8 cellular contexts compared by ENCODE assay signal in the genomic region with DNA sequence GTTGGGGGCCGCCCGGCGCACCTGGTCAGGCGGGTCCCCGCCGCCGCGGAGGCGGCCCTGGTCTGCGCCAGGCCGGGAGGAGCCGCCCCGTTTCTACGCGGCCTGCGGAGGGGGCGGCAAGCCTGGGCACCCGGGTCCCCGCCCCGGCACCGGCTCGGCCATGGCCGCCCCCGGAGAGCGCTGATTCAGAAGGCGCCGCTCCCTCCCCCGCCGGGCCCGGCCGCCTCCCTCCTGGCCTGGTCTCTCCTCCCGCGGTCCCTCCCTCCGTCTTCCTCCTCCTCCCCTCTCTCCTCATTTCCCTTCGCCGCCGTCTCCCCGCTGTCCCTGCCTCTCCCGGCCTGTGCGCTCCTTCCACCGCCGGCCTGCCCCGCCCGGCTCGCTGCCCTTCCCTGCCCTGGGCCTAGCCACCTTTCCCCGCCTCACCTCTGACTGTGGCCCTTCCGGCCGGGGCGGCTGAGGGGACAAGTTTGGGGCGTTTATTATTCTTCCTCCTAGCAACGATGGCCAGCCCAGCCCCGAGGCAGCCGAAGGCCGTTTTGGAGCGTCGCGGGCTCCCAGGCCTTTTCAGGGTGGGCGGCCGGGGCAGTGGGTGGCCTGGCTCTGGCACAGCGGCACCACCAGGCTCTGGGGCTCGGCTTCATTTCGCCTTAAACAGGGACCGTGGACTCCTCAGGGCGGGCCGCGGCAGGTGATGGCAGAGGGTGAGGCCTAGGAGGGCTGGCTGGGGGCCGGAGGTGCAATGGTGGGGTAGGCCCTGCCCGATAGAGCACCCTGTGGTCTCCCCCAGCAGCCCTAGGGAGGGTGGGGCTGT. TPM values are rescaled to one million over a fixed set of nuclear protein-coding genes. Genes with fewer than 3 reads are reported as not detected.
DNase-seq lines count a peak whose midpoint lies in the region; ATAC-seq, FAIRE-seq and TF ChIP-seq lines count a peak whose summit lies in the region.

No MANE protein-coding gene starts in this region.

- no peak for TF ChIP-seq CTCF in vagina (IDR thresholded peaks at IDR 0.05)

- intact Hi-C loops in activated T-helper 1 cell treated with anti-CD3 and anti-CD28 coated beads, Interleukin-12 subunit alpha, Interleukin-12 subunit beta, Interleukin-2, Interleukin-4 antibody, amounts not matched to agents 30 ng/mL and 10 ng/mL and 1 ng/mL, durations not matched to agents 14 hours and 24 hours and 36 hours (cut with micrococcal nuclease): loop anchor here (1.0 to 5.0 kb wide), 3 partner anchors 10 to 99 kb away; no protein-coding TSS in a partner anchor
- intact Hi-C loops in vagina (cut with DNase I): no loop called here

- H3K36me3 Mint-ChIP-seq in activated T-helper 1 cell treated with anti-CD3 and anti-CD28 coated beads, Interleukin-12 subunit alpha, Interleukin-12 subunit beta, Interleukin-2, Interleukin-4 antibody, amounts not matched to agents 30 ng/mL and 10 ng/mL and 1 ng/mL, durations not matched to agents 14 hours and 24 hours and 36 hours (ENCODE audit: low read depth): no peaks in the 10 kb centered on the region

- H3K4me3 Mint-ChIP-seq in activated T-helper 1 cell treated with anti-CD3 and anti-CD28 coated beads, Interleukin-12 subunit alpha, Interleukin-12 subunit beta, Interleukin-2, Interleukin-4 antibody, amounts not matched to agents 30 ng/mL and 10 ng/mL and 1 ng/mL, durations not matched to agents 14 hours and 24 hours and 36 hours: peak overlapping the region; percentile 70

- DNase-seq in NCI-H146 (lab: John Stamatoyannopoulos, UW) (peak; percentile 75), foreskin melanocyte (peak; percentile 37), vagina (ENCODE audit: extremely low spot score in 2 of 2) (no peak), GM12891 (ENCODE audit: insufficient read length, low spot score) (no peak)
- DNase-seq in activated T-helper 1 cell treated with anti-CD3 and anti-CD28 coated beads, Interleukin-12 subunit alpha, Interleukin-12 subunit beta, Interleukin-2, Interleukin-4 antibody, amounts not matched to agents 30 ng/mL and 10 ng/mL and 1 ng/mL, durations not matched to agents 14 hours and 24 hours and 36 hours (ENCODE audit: low spot score): no peak

- no peak for TF ChIP-seq POLR2A in vagina (IDR thresholded peaks at IDR 0.05)
- no peak for TF ChIP-seq POLR2A in GM12891 (IDR thresholded peaks at IDR 0.05; ENCODE audit: low read depth, low read length)

- H3K9me3 Mint-ChIP-seq in activated T-helper 1 cell treated with anti-CD3 and anti-CD28 coated beads, Interleukin-12 subunit alpha, Interleukin-12 subunit beta, Interleukin-2, Interleukin-4 antibody, amounts not matched to agents 30 ng/mL and 10 ng/mL and 1 ng/mL, durations not matched to agents 14 hours and 24 hours and 36 hours: no peaks in the 10 kb centered on the region

- no peak for FAIRE-seq in GM12891 (lab: Jason Lieb, UNC)

- H2AFZ ChIP-seq in neuron (ENCODE audit: low read depth, low read length): peak overlapping the region; percentile 71

- H3K9me3 ChIP-seq in neuron (ENCODE audit: low read length) (peaks cover 7% of the 10 kb centered on the region), vagina (no peaks in the 10 kb centered on the region)

- H3K27ac ChIP-seq in vagina: peak overlapping the region; percentile 44

- H3K27me3 ChIP-seq in neuron (ENCODE audit: insufficient read depth, low read length): peaks cover 23% of the 10 kb centered on the region
- H3K27me3 ChIP-seq in vagina: no peaks in the 10 kb centered on the region

- H3K27ac Mint-ChIP-seq in activated T-helper 1 cell treated with anti-CD3 and anti-CD28 coated beads, Interleukin-12 subunit alpha, Interleukin-12 subunit beta, Interleukin-2, Interleukin-4 antibody, amounts not matched to agents 30 ng/mL and 10 ng/mL and 1 ng/mL, durations not matched to agents 14 hours and 24 hours and 36 hours: no peak overlapping the region

- no peak for ATAC-seq in HG03097 (IDR thresholded peaks at IDR 0.05; ENCODE audit: low FRiP score, unreplicated experiment)

- H3K4me3 ChIP-seq in GM08714 (ENCODE audit: low read length) (peak overlapping the region; percentile 38), neuron (ENCODE audit: low read length) (peak overlapping the region; percentile 53), vagina (peak overlapping the region; percentile 70 to 75)

- peaks cover 12% of the 10 kb centered on the region for H3K27me3 Mint-ChIP-seq in activated T-helper 1 cell treated with anti-CD3 and anti-CD28 coated beads, Interleukin-12 subunit alpha, Interleukin-12 subunit beta, Interleukin-2, Interleukin-4 antibody, amounts not matched to agents 30 ng/mL and 10 ng/mL and 1 ng/mL, durations not matched to agents 14 hours and 24 hours and 36 hours (ENCODE audit: insufficient read depth)

- peaks cover 14% of the 10 kb centered on the region for H3K4me1 ChIP-seq in neuron (ENCODE audit: insufficient read depth, low read length)
- H3K4me1 ChIP-seq in vagina: peaks cover 32% of the 10 kb centered on the region

- peaks cover 7% of the 10 kb centered on the region for H3K4me1 Mint-ChIP-seq in activated T-helper 1 cell treated with anti-CD3 and anti-CD28 coated beads, Interleukin-12 subunit alpha, Interleukin-12 subunit beta, Interleukin-2, Interleukin-4 antibody, amounts not matched to agents 30 ng/mL and 10 ng/mL and 1 ng/mL, durations not matched to agents 14 hours and 24 hours and 36 hours (ENCODE audit: low read depth)

- no peaks in the 10 kb centered on the region for H3K36me3 ChIP-seq in neuron (ENCODE audit: insufficient read depth, low read length)
- no peaks in the 10 kb centered on the region for H3K36me3 ChIP-seq in vagina

TF ChIP-seq in GM12891, 5 proteins besides CTCF, POLR2A, EP300 and RAD21:
- TF ChIP-seq PAX5 (IDR thresholded peaks at IDR 0.05; ENCODE audit: insufficient read depth, low read length, severe bottlenecking): no peak
- TF ChIP-seq SPI1 (IDR thresholded peaks at IDR 0.05; ENCODE audit: low read depth, low read length): no peak
- no peak for TF ChIP-seq POU2F2 (IDR thresholded peaks at IDR 0.05; ENCODE audit: low read depth, low read length)
- TF ChIP-seq TAF1 (IDR thresholded peaks at IDR 0.05; ENCODE audit: low read depth, low read length): no peak
- TF ChIP-seq POLR2AphosphoS5 (IDR thresholded peaks at IDR 0.05; ENCODE audit: low read depth, low read length): no peak

RNA-seq across cellular contexts. Expression of a gene that starts 0.8 kb away (rescaled TPM):
- total RNA-seq in activated T-helper 1 cell treated with anti-CD3 and anti-CD28 coated beads, Interleukin-12 subunit alpha, Interleukin-12 subunit beta, Interleukin-2, Interleukin-4 antibody, amounts not matched to agents 30 ng/mL and 10 ng/mL and 1 ng/mL, durations not matched to agents 14 hours and 24 hours and 36 hours: 9.8 and 10.7 TPM in 2 replicates
- total RNA-seq in vagina: 17.9 TPM
- polyA plus RNA-seq in GM12891 (2012; ENCODE audit: low read depth, missing spikeins): 0.06 TPM

RNA-seq across cellular contexts. Expression of a gene that starts 58.8 kb away (rescaled TPM):
- total RNA-seq in activated T-helper 1 cell treated with anti-CD3 and anti-CD28 coated beads, Interleukin-12 subunit alpha, Interleukin-12 subunit beta, Interleukin-2, Interleukin-4 antibody, amounts not matched to agents 30 ng/mL and 10 ng/mL and 1 ng/mL, durations not matched to agents 14 hours and 24 hours and 36 hours: 0.10 and 0.21 TPM in 2 replicates
- total RNA-seq in vagina: not detected
- polyA plus RNA-seq in GM12891 (2012; ENCODE audit: low read depth, missing spikeins): 22.8 TPM

Comparison
In these comparisons a context has a peak if more than half of its experiments do, and no peak if none do; other contexts are left out.
1. DNase-seq: peak in NCI-H146 (single experiment) and foreskin melanocyte (single experiment); none in activated T-helper 1 cell treated with anti-CD3 and anti-CD28 coated beads, Interleukin-12 subunit alpha, Interleukin-12 subunit beta, Interleukin-2, Interleukin-4 antibody, amounts not matched to agents 30 ng/mL and 10 ng/mL and 1 ng/mL, durations not matched to agents 14 hours and 24 hours and 36 hours (single experiment), vagina (0 of 2) and GM12891 (single experiment).
2. Peak in every context shown above with its lines, with median percentiles within 50 percentile points of each other: H3K4me3 ChIP-seq.